8 cellular contexts compared by ENCODE assay signal in genomic region chr2:70300771-70301343, GRCh38. TPM values are rescaled to one million over a fixed set of nuclear protein-coding genes. Genes with fewer than 3 reads are reported as not detected.
DNase-seq lines count a peak whose midpoint lies in the region; ATAC-seq and TF ChIP-seq lines count a peak whose summit lies in the region.

No MANE protein-coding gene starts in this region.

- H3K4me1 ChIP-seq in NT2/D1 (ENCODE audit: insufficient read depth, insufficient read length): no peaks in the 10 kb centered on the region

- no peaks in the 10 kb centered on the region for H3K27me3 Mint-ChIP-seq in progenitor cell of endocrine pancreas

- H3K9ac ChIP-seq in NT2/D1 (ENCODE audit: insufficient read length, low read depth): peak overlapping the region; percentile 95

- in situ Hi-C loops in GM13977 (cut with MboI; ENCODE audit: low pct_unique_long_range_greater_than_20kb, low sequenced_read_pairs, unreplicated experiment): loop anchor here (10.0 kb wide), 1 partner anchor 334 kb away; no protein-coding TSS in a partner anchor

- H3K36me3 Mint-ChIP-seq in progenitor cell of endocrine pancreas (ENCODE audit: insufficient read depth): peaks cover 23% of the 10 kb centered on the region

- ATAC-seq in GM21619 (IDR thresholded peaks at IDR 0.05; ENCODE audit: unreplicated experiment): no peak

- H3K27me3 ChIP-seq in NT2/D1 (ENCODE audit: insufficient read depth, insufficient read length): no peaks in the 10 kb centered on the region

- DNase-seq in GM13977 (ENCODE audit: low spot score): no peak
- DNase-seq in NT2/D1 (ENCODE audit: low read depth, low spot score): no peak
- no peak for DNase-seq in epithelial cell of esophagus (ENCODE audit: low read depth)
- DNase-seq in progenitor cell of endocrine pancreas (ENCODE audit: low spot score, unreplicated experiment): no peak
- DNase-seq in foreskin melanocyte: no peak
- no peak for DNase-seq in hypothalamus (lab: John Stamatoyannopoulos, UW)
- DNase-seq in SK-N-DZ (ENCODE audit: low spot score): no peak

- H3K9me3 ChIP-seq in NT2/D1 (ENCODE audit: insufficient read depth, low read length): peaks cover 10% of the 10 kb centered on the region; the same call in 1 of the 2 replicates

- TF ChIP-seq CTCF in GM13977 (IDR thresholded peaks at IDR 0.05; ENCODE audit: extremely low read depth, insufficient read depth, missing control alignments): peak; percentile 50
- no peak for TF ChIP-seq CTCF in epithelial cell of esophagus (IDR thresholded peaks at IDR 0.05; ENCODE audit: insufficient read depth, low read depth, low read length, missing control alignments)
- no peak for TF ChIP-seq CTCF in progenitor cell of endocrine pancreas (IDR thresholded peaks at IDR 0.05; ENCODE audit: unreplicated experiment)

- H3K4me3 Mint-ChIP-seq in progenitor cell of endocrine pancreas (ENCODE audit: low read depth): peak overlapping the region; percentile 87

- peaks cover 15% of the 10 kb centered on the region for H3K4me1 Mint-ChIP-seq in progenitor cell of endocrine pancreas (ENCODE audit: low read depth)

- H3K27ac Mint-ChIP-seq in progenitor cell of endocrine pancreas: peak overlapping the region; percentile 99

- H3K4me3 ChIP-seq in NT2/D1 (ENCODE audit: insufficient read length, low read depth) (peak overlapping the region; percentile 82), epithelial cell of esophagus (ENCODE audit: low read length) (peak overlapping the region; percentile 84)

- H3K36me3 ChIP-seq in NT2/D1 (ENCODE audit: insufficient read depth, insufficient read length, low read length): peaks cover 38% of the 10 kb centered on the region

- H3K9me3 Mint-ChIP-seq in progenitor cell of endocrine pancreas (ENCODE audit: low read depth): no peaks in the 10 kb centered on the region

RNA-seq across cellular contexts. Expression of gene FAM136A, which starts 1.0 kb away (rescaled TPM):
- total RNA-seq in progenitor cell of endocrine pancreas: 74.9 and 75.8 TPM in 2 replicates
- 58.6 and 71.3 TPM in 2 replicates for polyA plus RNA-seq in SK-N-DZ (2014; cell fraction: cytosol; rRNA removed)
- 45.2 and 51.3 TPM in 2 replicates for polyA plus RNA-seq in SK-N-DZ (2014; cell fraction: nucleus; rRNA removed)

RNA-seq across cellular contexts. Expression of gene SNRPG, which starts 7.3 kb away (rescaled TPM):
- total RNA-seq in progenitor cell of endocrine pancreas: 183 and 185 TPM in 2 replicates
- 359 and 611 TPM in 2 replicates for polyA plus RNA-seq in SK-N-DZ (2014; cell fraction: cytosol; rRNA removed)
- 273 and 476 TPM in 2 replicates for polyA plus RNA-seq in SK-N-DZ (2014; cell fraction: nucleus; rRNA removed)

RNA-seq across cellular contexts. Expression of gene PCYOX1, which starts 42.9 kb away (rescaled TPM):
- 70.4 and 78.9 TPM in 2 replicates for total RNA-seq in progenitor cell of endocrine pancreas
- 14.9 and 15.6 TPM in 2 replicates for polyA plus RNA-seq in SK-N-DZ (2014; cell fraction: cytosol; rRNA removed)
- polyA plus RNA-seq in SK-N-DZ (2014; cell fraction: nucleus; rRNA removed): 3.1 and 3.2 TPM in 2 replicates

RNA-seq across cellular contexts. Expression of gene TIA1, which starts 52.4 kb away (rescaled TPM):
- 523 and 534 TPM in 2 replicates for total RNA-seq in progenitor cell of endocrine pancreas
- 151 and 182 TPM in 2 replicates for polyA plus RNA-seq in SK-N-DZ (2014; cell fraction: cytosol; rRNA removed)
- 826 and 1,023 TPM in 2 replicates for polyA plus RNA-seq in SK-N-DZ (2014; cell fraction: nucleus; rRNA removed)
